ENCODE assay signal across 8 cellular contexts in the genomic region with DNA sequence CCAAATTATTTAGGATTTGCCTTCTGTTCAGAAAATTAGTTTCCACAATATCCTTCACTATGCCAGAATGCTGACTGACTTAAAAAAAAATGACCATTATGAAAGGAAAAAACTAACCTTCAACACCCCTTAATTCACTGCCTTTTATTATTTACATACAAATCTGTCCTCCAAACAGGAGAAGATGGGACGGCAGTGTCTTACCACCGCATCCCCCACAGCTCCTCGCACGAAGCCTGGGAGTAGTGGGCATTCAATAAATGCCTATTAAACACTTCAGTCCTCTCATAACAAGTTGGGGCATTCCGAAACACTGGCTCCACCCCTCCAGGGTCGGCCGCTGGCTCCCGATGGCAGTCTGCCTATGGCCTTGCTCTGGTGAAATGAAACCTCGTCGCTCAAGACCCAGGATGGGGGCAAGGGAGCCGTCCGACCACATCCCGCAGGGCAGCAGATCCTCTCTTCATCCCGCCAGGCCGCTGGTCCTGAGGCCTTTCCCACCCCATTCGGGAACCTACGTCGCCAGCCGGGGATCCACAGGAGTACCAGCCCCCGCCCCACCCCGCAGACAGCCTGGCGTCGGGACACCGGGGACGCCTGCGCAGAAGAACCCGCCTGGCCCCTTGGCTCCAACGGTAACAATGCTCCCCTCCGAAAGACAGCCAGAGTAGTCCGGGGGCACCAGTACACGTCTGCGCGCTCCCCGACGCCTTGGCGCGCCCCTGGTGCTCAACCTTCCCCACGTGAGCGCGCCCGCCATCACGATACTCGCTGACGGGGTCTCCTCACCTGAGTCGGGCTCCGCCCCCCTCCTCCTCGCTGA. TPM values are rescaled to one million over a fixed set of nuclear protein-coding genes. Genes with fewer than 3 reads are reported as not detected.
A peak's percentile ranks its signal among the peaks of the same experiment; 100 is the strongest.
DNase-seq lines count a peak whose midpoint lies in the region; ATAC-seq and TF ChIP-seq lines count a peak whose summit lies in the region.

No MANE protein-coding gene starts in this region.

- H3K4me1 ChIP-seq in RWPE2 (ENCODE audit: insufficient read depth, poor library complexity, severe bottlenecking): peaks cover 7% of the 10 kb centered on the region

- no peaks in the 10 kb centered on the region for H3K27me3 Mint-ChIP-seq in activated naive CD8-positive, alpha-beta T cell treated with anti-CD3 and anti-CD28 coated beads, Interleukin-2, amount 50 U/mL, for 24 hours
- H3K27me3 Mint-ChIP-seq in progenitor cell of endocrine pancreas: no peaks in the 10 kb centered on the region

- H3K4me3 Mint-ChIP-seq in activated naive CD8-positive, alpha-beta T cell treated with anti-CD3 and anti-CD28 coated beads, Interleukin-2, amount 50 U/mL, for 24 hours: peak overlapping the region; percentile 93
- H3K4me3 Mint-ChIP-seq in progenitor cell of endocrine pancreas (ENCODE audit: low read depth): peak overlapping the region; percentile 98

- peaks cover 5% of the 10 kb centered on the region for H3K36me3 Mint-ChIP-seq in activated naive CD8-positive, alpha-beta T cell treated with anti-CD3 and anti-CD28 coated beads, Interleukin-2, amount 50 U/mL, for 24 hours (ENCODE audit: low read depth)
- H3K36me3 Mint-ChIP-seq in progenitor cell of endocrine pancreas (ENCODE audit: insufficient read depth): peaks cover 6% of the 10 kb centered on the region

- TF ChIP-seq CTCF in RWPE2 (IDR thresholded peaks at IDR 0.05; ENCODE audit: poor library complexity, severe bottlenecking) (no peak), progenitor cell of endocrine pancreas (IDR thresholded peaks at IDR 0.05; ENCODE audit: unreplicated experiment) (no peak)

- H3K27me3 ChIP-seq in RWPE2 (ENCODE audit: insufficient read depth, poor library complexity, severe bottlenecking): no peaks in the 10 kb centered on the region

- peak overlapping the region; percentile 68 for H3K4me3 ChIP-seq in RWPE2 (ENCODE audit: severe bottlenecking)

- H3K9me3 ChIP-seq in RWPE2 (ENCODE audit: severe bottlenecking): no peaks in the 10 kb centered on the region

- peak overlapping the region; percentile 88 for H3K27ac ChIP-seq in RWPE2 (ENCODE audit: poor library complexity, severe bottlenecking)

- peaks cover 50% of the 10 kb centered on the region for H3K4me1 Mint-ChIP-seq in activated naive CD8-positive, alpha-beta T cell treated with anti-CD3 and anti-CD28 coated beads, Interleukin-2, amount 50 U/mL, for 24 hours
- H3K4me1 Mint-ChIP-seq in progenitor cell of endocrine pancreas (ENCODE audit: low read depth): peaks cover 29% of the 10 kb centered on the region

- DNase-seq in DMS 273 treated with DMSO at 0.1 percent for 48 hours (lab: John Stamatoyannopoulos, UW) (peak; percentile 82), RWPE2 (ENCODE audit: low spot score) (peak; percentile 71), cardiac septum (ENCODE audit: low spot score) (peak; percentile 87), progenitor cell of endocrine pancreas (ENCODE audit: low spot score, unreplicated experiment) (no peak), NCI-H2081 treated with DMSO at 0.1 percent for 48 hours (lab: John Stamatoyannopoulos, UW) (no peak)
- DNase-seq in activated naive CD8-positive, alpha-beta T cell treated with anti-CD3 and anti-CD28 coated beads, Interleukin-2, amount 50 U/mL, for 24 hours: no peak

- peaks cover 6% of the 10 kb centered on the region; the same call in 1 of the 2 replicates for H3K36me3 ChIP-seq in RWPE2 (ENCODE audit: low read depth)

- no peaks in the 10 kb centered on the region for H3K9me3 Mint-ChIP-seq in activated naive CD8-positive, alpha-beta T cell treated with anti-CD3 and anti-CD28 coated beads, Interleukin-2, amount 50 U/mL, for 24 hours
- no peaks in the 10 kb centered on the region for H3K9me3 Mint-ChIP-seq in progenitor cell of endocrine pancreas (ENCODE audit: low read depth)

- intact Hi-C loops in cardiac septum (cut with DNase I): loop anchor here (5.0 kb wide), 1 partner anchor 42 kb away; the partner anchor contains the start of gene GRHPR

- ATAC-seq in GM19455 (IDR thresholded peaks at IDR 0.05; ENCODE audit: unreplicated experiment) (peak; percentile 43), HG03558 (IDR thresholded peaks at IDR 0.05; ENCODE audit: extremely low read depth, unreplicated experiment) (peak; percentile 17), RWPE2 (ENCODE audit: low read depth) (peak; percentile 35)
- peak; percentile 20 for ATAC-seq in activated naive CD8-positive, alpha-beta T cell treated with anti-CD3 and anti-CD28 coated beads, Interleukin-2, amount 50 U/mL, for 24 hours

- peak overlapping the region; percentile 96 for H3K27ac Mint-ChIP-seq in activated naive CD8-positive, alpha-beta T cell treated with anti-CD3 and anti-CD28 coated beads, Interleukin-2, amount 50 U/mL, for 24 hours
- H3K27ac Mint-ChIP-seq in progenitor cell of endocrine pancreas: peak overlapping the region; percentile 100

RNA-seq across cellular contexts. Expression of gene ZBTB5, which starts 0.6 kb away (rescaled TPM):
- total RNA-seq in cardiac septum (7.2 TPM), progenitor cell of endocrine pancreas (21.2 and 21.8 TPM in 2 replicates)

RNA-seq across cellular contexts. Expression of gene POLR1E, which starts 21.1 kb away (rescaled TPM):
- total RNA-seq in cardiac septum (18.8 TPM), progenitor cell of endocrine pancreas (22.2 and 22.4 TPM in 2 replicates)

RNA-seq across cellular contexts. Expression of gene GRHPR, which starts 42.1 kb away (rescaled TPM):
- 102 TPM for total RNA-seq in cardiac septum
- total RNA-seq in progenitor cell of endocrine pancreas: 98.0 and 101 TPM in 2 replicates

Comparison
In these comparisons a context has a peak if more than half of its experiments do, and no peak if none do; other contexts are left out.
1. DNase-seq: peak in DMS 273 treated with DMSO at 0.1 percent for 48 hours (single experiment), RWPE2 (single experiment) and cardiac septum (single experiment); none in activated naive CD8-positive, alpha-beta T cell treated with anti-CD3 and anti-CD28 coated beads, Interleukin-2, amount 50 U/mL, for 24 hours (single experiment), progenitor cell of endocrine pancreas (single experiment) and NCI-H2081 treated with DMSO at 0.1 percent for 48 hours (single experiment).
2. Peak in every context shown above with its lines, with median percentiles within 50 percentile points of each other: ATAC-seq.